ENCODE assay signal across 14 cellular contexts in the genomic region with DNA sequence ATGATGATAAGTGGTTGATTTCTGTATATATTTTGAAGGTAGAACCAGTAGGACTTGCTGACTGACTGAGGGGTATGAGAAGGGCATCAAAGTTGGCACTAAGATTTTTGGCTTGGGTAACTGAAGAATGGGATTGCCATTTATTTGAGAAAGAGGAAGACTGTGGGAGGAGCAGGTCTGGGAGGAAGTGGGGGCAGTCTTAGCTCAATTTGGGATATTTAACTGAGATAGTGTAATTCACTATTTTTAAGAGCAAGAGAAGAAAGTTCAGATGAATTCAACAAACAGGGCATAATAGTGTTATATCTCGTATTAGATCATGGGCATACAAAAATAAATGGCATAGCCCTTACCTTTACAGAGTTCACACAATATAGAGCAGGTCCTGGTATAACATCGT. TPM values are rescaled to one million over a fixed set of nuclear protein-coding genes. Genes with fewer than 3 reads are reported as not detected.
DNase-seq lines count a peak whose midpoint lies in the region; ATAC-seq and TF ChIP-seq lines count a peak whose summit lies in the region.
"Had no signal": no experiment of that assay in that cellular context is flagged by ENCODE, and none has a peak within 500 bp of the region (broad histone marks: within the 10 kb centered on the region; RNA-seq: fewer than 3 reads in every experiment).

No MANE protein-coding gene starts in this region.

- no peaks in the 10 kb centered on the region for H3F3A ChIP-seq in SK-N-SH (replicated peaks; ENCODE audit: insufficient read depth)

- TF ChIP-seq CTCF in SK-N-SH (IDR thresholded peaks at IDR 0.05), result no peak
- no peak for TF ChIP-seq CTCF in epithelial cell of proximal tubule (conservative IDR thresholded peaks at IDR 0.05; ENCODE audit: low read depth, low read length)

- ATAC-seq in SK-N-SH treated with all-trans-retinoic acid at 6 μM for 48 hours, result no peak
- no peak for ATAC-seq in GM19035 (IDR thresholded peaks at IDR 0.05; ENCODE audit: unreplicated experiment)
- no peak for ATAC-seq in GM19452 (IDR thresholded peaks at IDR 0.05; ENCODE audit: unreplicated experiment)
- ATAC-seq: foreskin keratinocyte, left colon had no signal

- H3K36me3 ChIP-seq in SK-N-SH (replicated peaks in 1 of 2; ENCODE audit: control insufficient read depth in 1 of 2, insufficient read depth in 2 of 2, low read length in 1 of 2) (peaks cover 9 to 10% of the 10 kb centered on the region in 2 experiments), NT2/D1 (ENCODE audit: insufficient read depth, insufficient read length, low read length) (peaks cover 39% of the 10 kb centered on the region), thymus (ENCODE audit: control insufficient read depth, insufficient read depth) (no peaks in the 10 kb centered on the region)

- H3K79me2 ChIP-seq in SK-N-SH (ENCODE audit: insufficient read depth), result peaks cover 66% of the 10 kb centered on the region

- DNase-seq in SK-N-SH (no peak), NT2/D1 (ENCODE audit: low read depth, low spot score) (no peak), epithelial cell of proximal tubule (ENCODE audit: low read depth) (no peak), OCI-M2 (lab: John Stamatoyannopoulos, UW; ENCODE audit: unreplicated experiment) (no peak)
- DNase-seq: activated CD8-positive, alpha-beta memory T cell treated with anti-CD3 and anti-CD28 coated beads for 24 hours; foreskin keratinocyte; left colon; nephron progenitor cell; T1000 had no signal

- H3K27ac ChIP-seq in SK-N-SH (ENCODE audit: low read depth in 2 of 2, low read length in 1 of 2), result no peak overlapping the region
- no peak overlapping the region for H3K27ac ChIP-seq in thymus (ENCODE audit: low read depth)
- H3K27ac ChIP-seq: foreskin keratinocyte, skin epidermis had no signal

- peaks cover 0 to 14% of the 10 kb centered on the region in 2 experiments; a peak in 2 of 4 replicates for H3K4me1 ChIP-seq in SK-N-SH (ENCODE audit: control insufficient read depth in 1 of 2, insufficient read depth in 2 of 2, low read depth in 1 of 2, low read length in 1 of 2)
- no peaks in the 10 kb centered on the region for H3K4me1 ChIP-seq in NT2/D1 (ENCODE audit: insufficient read depth, insufficient read length)
- H3K4me1 ChIP-seq in thymus (ENCODE audit: control insufficient read depth, insufficient read depth, low read length), result peaks cover 21% of the 10 kb centered on the region

- H3K9ac ChIP-seq in SK-N-SH, result no peak overlapping the region
- peak overlapping the region; percentile 5 for H3K9ac ChIP-seq in NT2/D1 (ENCODE audit: insufficient read length, low read depth)

- no peak for TF ChIP-seq EP300 in SK-N-SH (IDR thresholded peaks at IDR 0.05; ENCODE audit: borderline replicate concordance in 1 of 2, low read depth in 1 of 2, low read length in 1 of 2)

- no peak overlapping the region for H2AFZ ChIP-seq in SK-N-SH (ENCODE audit: low read depth)

- H4K20me1 ChIP-seq in SK-N-SH (ENCODE audit: insufficient read depth), result no peaks in the 10 kb centered on the region

- CTCF ChIA-PET in SK-N-SH (lab: Yijun Ruan, JAX), result interaction anchor here (0.6 to 5.7 kb wide), 6 partner anchors 18 to 147 kb away, joined by 3 to 21 read pairs (median 4); no protein-coding TSS in a partner anchor

- no peaks in the 10 kb centered on the region for H3K9me2 ChIP-seq in SK-N-SH

- H3K4me3 ChIP-seq in SK-N-SH (ENCODE audit: low read depth in 2 of 2, low read length in 1 of 2), result peak overlapping the region; percentile 86 to 91; a peak in 3 of 4 replicates
- H3K4me3 ChIP-seq in NT2/D1 (ENCODE audit: insufficient read length, low read depth), result peak overlapping the region; percentile 90
- H3K4me3 ChIP-seq in epithelial cell of proximal tubule (ENCODE audit: low read depth, low read length), result peak overlapping the region; percentile 80
- peak overlapping the region; percentile 75 for H3K4me3 ChIP-seq in thymus (ENCODE audit: low read length)

- TF ChIP-seq RAD21 in SK-N-SH (IDR thresholded peaks at IDR 0.05; ENCODE audit: low read length), result no peak

- no peaks in the 10 kb centered on the region for H3K27me3 ChIP-seq in SK-N-SH (ENCODE audit: insufficient read depth)
- H3K27me3 ChIP-seq in NT2/D1 (ENCODE audit: insufficient read depth, insufficient read length), result no peaks in the 10 kb centered on the region
- no peaks in the 10 kb centered on the region for H3K27me3 ChIP-seq in thymus (ENCODE audit: control insufficient read depth, insufficient read depth)
- H3K27me3 ChIP-seq: foreskin keratinocyte had no signal

- POLR2A ChIA-PET in SK-N-SH (lab: Yijun Ruan, JAX), result interaction anchor here (0.6 kb wide), 1 partner anchor 123 kb away, joined by 3 read pairs; no protein-coding TSS in a partner anchor

- WGBS in SK-N-SH (ENCODE audit: low lambda C conversion rate), result 91% methylated on average over 2 of the region's 2 CpGs
- 89% methylated on average over 2 of the region's 2 CpGs for WGBS in thymus

- no peaks in the 10 kb centered on the region for H3K9me3 ChIP-seq in SK-N-SH
- no peaks in the 10 kb centered on the region for H3K9me3 ChIP-seq in NT2/D1 (ENCODE audit: insufficient read depth, low read length)
- H3K9me3 ChIP-seq in thymus (ENCODE audit: control insufficient read depth), result no peaks in the 10 kb centered on the region

- H3K4me2 ChIP-seq in SK-N-SH, result peak overlapping the region; percentile 75

TF ChIP-seq in SK-N-SH, 30 proteins besides CTCF, POLR2A, EP300 and RAD21:
- TF ChIP-seq, protein P1, sequence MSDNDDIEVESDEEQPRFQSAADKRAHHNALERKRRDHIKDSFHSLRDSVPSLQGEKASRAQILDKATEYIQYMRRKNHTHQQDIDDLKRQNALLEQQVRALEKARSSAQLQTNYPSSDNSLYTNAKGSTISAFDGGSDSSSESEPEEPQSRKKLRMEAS (IDR thresholded peaks at IDR 0.05; ENCODE audit: low read depth), result no peak
- no peak for TF ChIP-seq CHD2 (IDR thresholded peaks at IDR 0.05; ENCODE audit: low read length, partially characterized antibody)
- TF ChIP-seq FOXJ3 (CRISPR knock-in tag; IDR thresholded peaks at IDR 0.05), result no peak
- TF ChIP-seq GABPA (IDR thresholded peaks at IDR 0.05; ENCODE audit: low read depth), result no peak
- TF ChIP-seq, protein P2, sequence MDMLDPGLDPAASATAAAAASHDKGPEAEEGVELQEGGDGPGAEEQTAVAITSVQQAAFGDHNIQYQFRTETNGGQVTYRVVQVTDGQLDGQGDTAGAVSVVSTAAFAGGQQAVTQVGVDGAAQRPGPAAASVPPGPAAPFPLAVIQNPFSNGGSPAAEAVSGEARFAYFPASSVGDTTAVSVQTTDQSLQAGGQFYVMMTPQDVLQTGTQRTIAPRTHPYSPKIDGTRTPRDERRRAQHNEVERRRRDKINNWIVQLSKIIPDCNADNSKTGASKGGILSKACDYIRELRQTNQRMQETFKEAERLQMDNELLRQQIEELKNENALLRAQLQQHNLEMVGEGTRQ (IDR thresholded peaks at IDR 0.05; ENCODE audit: borderline replicate concordance, low read depth, low read length), result no peak
- TF ChIP-seq GATA2 (CRISPR knock-in tag; IDR thresholded peaks at IDR 0.05), result no peak
- no peak for TF ChIP-seq RFX5 (IDR thresholded peaks at IDR 0.05; ENCODE audit: low read length)
- TF ChIP-seq JUND (IDR thresholded peaks at IDR 0.05), result no peak
- TF ChIP-seq EZH2phosphoT487 (IDR thresholded peaks at IDR 0.05; ENCODE audit: borderline replicate concordance, low read depth), result no peak
- TF ChIP-seq FOXM1 (IDR thresholded peaks at IDR 0.05; ENCODE audit: low read depth), result no peak
- no peak for TF ChIP-seq ELF1 (IDR thresholded peaks at IDR 0.05)
- TF ChIP-seq MXI1 (IDR thresholded peaks at IDR 0.05; ENCODE audit: low read depth, low read length), result no peak
TF ChIP-seq in SK-N-SH: peak in this region for 0.

TF ChIP-seq in SK-N-SH treated with all-trans-retinoic acid at 6 μM for 48 hours, 23 proteins besides CTCF, POLR2A, EP300 and RAD21:
- TF ChIP-seq ARNTL (CRISPR knock-in tag; IDR thresholded peaks at IDR 0.05; ENCODE audit: borderline replicate concordance, low read depth) (no peak), TCF4 (CRISPR knock-in tag; IDR thresholded peaks at IDR 0.05; ENCODE audit: borderline replicate concordance) (no peak), SNAI2 (CRISPR knock-in tag; IDR thresholded peaks at IDR 0.05) (no peak), PPARA (CRISPR knock-in tag; IDR thresholded peaks at IDR 0.05; ENCODE audit: borderline replicate concordance) (no peak), ZNF70 (CRISPR knock-in tag; IDR thresholded peaks at IDR 0.05) (no peak), ZFP30 (CRISPR knock-in tag; IDR thresholded peaks at IDR 0.05) (no peak), ESRRG (CRISPR knock-in tag; IDR thresholded peaks at IDR 0.05) (no peak), ZNF565 (CRISPR knock-in tag; conservative IDR thresholded peaks at IDR 0.05; ENCODE audit: low read depth) (no peak)
- TF ChIP-seq, protein P3, sequence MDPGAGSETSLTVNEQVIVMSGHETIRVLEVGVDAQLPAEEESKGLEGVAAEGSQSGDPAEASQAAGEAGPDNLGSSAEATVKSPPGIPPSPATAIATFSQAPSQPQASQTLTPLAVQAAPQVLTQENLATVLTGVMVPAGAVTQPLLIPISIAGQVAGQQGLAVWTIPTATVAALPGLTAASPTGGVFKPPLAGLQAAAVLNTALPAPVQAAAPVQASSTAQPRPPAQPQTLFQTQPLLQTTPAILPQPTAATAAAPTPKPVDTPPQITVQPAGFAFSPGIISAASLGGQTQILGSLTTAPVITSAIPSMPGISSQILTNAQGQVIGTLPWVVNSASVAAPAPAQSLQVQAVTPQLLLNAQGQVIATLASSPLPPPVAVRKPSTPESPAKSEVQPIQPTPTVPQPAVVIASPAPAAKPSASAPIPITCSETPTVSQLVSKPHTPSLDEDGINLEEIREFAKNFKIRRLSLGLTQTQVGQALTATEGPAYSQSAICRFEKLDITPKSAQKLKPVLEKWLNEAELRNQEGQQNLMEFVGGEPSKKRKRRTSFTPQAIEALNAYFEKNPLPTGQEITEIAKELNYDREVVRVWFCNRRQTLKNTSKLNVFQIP (CRISPR knock-in tag; IDR thresholded peaks at IDR 0.05; ENCODE audit: borderline replicate concordance, low read depth), result no peak

RNA-seq across cellular contexts. Expression of a gene that starts 1.7 kb away (rescaled TPM):
- polyA plus RNA-seq in SK-N-SH (2012; rRNA removed), result 12.6 and 13.8 TPM in 2 replicates
- 10.8 and 12.4 TPM in 2 replicates for polyA plus RNA-seq in SK-N-SH (2012; cell fraction: cytosol; rRNA removed)
- polyA plus RNA-seq in SK-N-SH (2012; cell fraction: nucleus; rRNA removed), result 17.3 and 38.5 TPM in 2 replicates
- 59.8 and 86.4 TPM in 2 replicates for total RNA-seq in epithelial cell of proximal tubule
- 7.3 TPM for polyA plus RNA-seq in thymus

RNA-seq across cellular contexts. Expression of a gene that starts 53.9 kb away (rescaled TPM):
- polyA plus RNA-seq in SK-N-SH (2012; rRNA removed), result 0.72 and 1.0 TPM in 2 replicates
- 0.58 and 0.64 TPM in 2 replicates for polyA plus RNA-seq in SK-N-SH (2012; cell fraction: cytosol; rRNA removed)
- 2.2 and 2.5 TPM in 2 replicates for polyA plus RNA-seq in SK-N-SH (2012; cell fraction: nucleus; rRNA removed)
- 4.6 and 33.1 TPM in 2 replicates for total RNA-seq in epithelial cell of proximal tubule
- polyA plus RNA-seq in thymus, result 70.4 TPM

Comparison
In these comparisons a context has a peak if more than half of its experiments do, and no peak if none do; other contexts are left out.
1. RNA of a gene that starts 53.9 kb away (polyA plus RNA-seq): 70.4 TPM in thymus (single experiment); 0.58 to 2.5 TPM in SK-N-SH; every median in the first group is over 10 times any median in the second.
2. Peak in every context shown above with its lines, with median percentiles within 50 percentile points of each other: H3K4me3 ChIP-seq.